In the genomic region with DNA sequence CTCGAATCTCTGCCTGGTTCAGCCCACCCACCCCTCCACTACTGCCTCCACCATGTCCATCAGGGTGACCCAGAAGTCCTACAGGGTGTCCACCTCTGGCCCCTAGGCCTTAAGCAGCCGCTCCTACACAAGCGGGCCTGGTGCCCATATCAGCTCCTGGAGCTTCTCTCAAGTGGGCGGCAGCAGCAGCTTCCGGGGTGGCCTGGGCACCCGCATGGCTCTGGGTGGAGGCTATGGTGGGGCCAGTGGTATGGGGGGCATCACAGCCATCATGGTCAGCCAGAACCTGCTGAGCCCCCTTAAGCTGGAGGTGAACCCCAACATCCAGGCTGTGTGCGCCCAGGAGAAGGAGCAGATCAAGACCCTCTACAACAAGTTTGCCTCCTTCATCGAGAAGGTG, we compare ENCODE assay signal across 30 cellular contexts. TPM values are rescaled to one million over a fixed set of nuclear protein-coding genes. Genes with fewer than 3 reads are reported as not detected.
"Had no signal": no experiment of that assay in that cellular context is flagged by ENCODE, and none has a peak within 500 bp of the region (broad histone marks: within the 10 kb centered on the region; RNA-seq: fewer than 3 reads in every experiment).

No MANE protein-coding gene starts in this region.

- H3K9ac ChIP-seq: neural progenitor cell, parathyroid adenoma had no signal

- H3K79me2 ChIP-seq: parathyroid adenoma had no signal

- H3K27me3 ChIP-seq: ovary, testis had no signal

- DNase-seq: naive thymus-derived CD8-positive, alpha-beta T cell; nephron progenitor cell; occipital lobe; ovary; posterior cingulate gyrus; psoas muscle; right lobe of liver; sigmoid colon; small intestine; stimulated activated CD4-positive, alpha-beta T cell treated with anti-CD3 and anti-CD28 coated beads, Interleukin-12 subunit alpha, Interleukin-12 subunit beta, amount 100 ng/mL, for 4 hours; stimulated activated CD4-positive, alpha-beta T cell treated with anti-CD3 and anti-CD28 coated beads, Interleukin-1b, Interleukin-23, amount 100 ng/mL, for 48 hours; stimulated activated CD4-positive, alpha-beta T cell treated with anti-CD3 and anti-CD28 coated beads, Interleukin-4, amount 100 ng/mL, for 1 hour; stimulated activated CD4-positive, alpha-beta T cell treated with anti-CD3 and anti-CD28 coated beads, Interleukin-4, amount 100 ng/mL, for 4 hours; stimulated activated CD8-positive, alpha-beta memory T cell treated with anti-CD3 and anti-CD28 coated beads, Interleukin-4, amount 100 ng/mL, for 48 hours; stimulated activated naive CD4-positive, alpha-beta T cell; stimulated activated naive CD8-positive, alpha-beta T cell treated with anti-CD3 and anti-CD28 coated beads, Interleukin-15, amount 100 ng/mL, for 72 hours; stimulated activated naive CD8-positive, alpha-beta T cell treated with anti-CD3 and anti-CD28 coated beads, Interleukin-15, Interleukin-2, amounts not matched to agents 100 U/mL and 50 U/mL, for 24 hours; substantia nigra; testis; tibial artery; transverse colon; upper lobe of right lung; uterus had no signal

- H3K4me2 ChIP-seq: neural progenitor cell had no signal

- H3K4me3 Mint-ChIP-seq: natural killer cell treated with Interleukin-12 subunit alpha and Interleukin-12 subunit beta and Interleukin-15 and Interleukin-18, amount 100 ng/mL, for 72 hours; nephron progenitor cell; neural progenitor cell; stimulated activated memory B cell treated with anti-CD40 and anti-IgM and Interleukin-4, amounts not matched to agents 10 μg/mL and 1 μg/mL and 100 μg/mL, for 72 hours; stimulated activated naive CD8-positive, alpha-beta T cell treated with anti-CD3 and anti-CD28 coated beads, Interleukin-15, amount 100 ng/mL, for 72 hours; type B pancreatic cell had no signal

- H3K27ac Mint-ChIP-seq: natural killer cell treated with Interleukin-12 subunit alpha and Interleukin-12 subunit beta and Interleukin-15 and Interleukin-18, amount 100 ng/mL, for 72 hours; nephron progenitor cell; neural progenitor cell; stimulated activated memory B cell treated with anti-CD40 and anti-IgM and Interleukin-4, amounts not matched to agents 10 μg/mL and 1 μg/mL and 100 μg/mL, for 72 hours; stimulated activated naive CD8-positive, alpha-beta T cell treated with anti-CD3 and anti-CD28 coated beads, Interleukin-15, amount 100 ng/mL, for 72 hours; type B pancreatic cell had no signal

- H3K4me1 ChIP-seq: parathyroid adenoma, psoas muscle, testis, upper lobe of right lung, uterus had no signal

- H3K9me3 Mint-ChIP-seq: naive thymus-derived CD8-positive, alpha-beta T cell; natural killer cell treated with Interleukin-12 subunit alpha and Interleukin-12 subunit beta and Interleukin-15 and Interleukin-18, amount 100 ng/mL, for 72 hours; nephron progenitor cell; neural progenitor cell; stimulated activated memory B cell treated with anti-CD40 and anti-IgM and Interleukin-4, amounts not matched to agents 10 μg/mL and 1 μg/mL and 100 μg/mL, for 72 hours; stimulated activated naive CD8-positive, alpha-beta T cell treated with anti-CD3 and anti-CD28 coated beads, Interleukin-15, amount 100 ng/mL, for 72 hours had no signal

- H3K4me1 Mint-ChIP-seq: stimulated activated memory B cell treated with anti-CD40 and anti-IgM and Interleukin-4, amounts not matched to agents 10 μg/mL and 1 μg/mL and 100 μg/mL, for 72 hours; stimulated activated naive CD8-positive, alpha-beta T cell treated with anti-CD3 and anti-CD28 coated beads, Interleukin-15, amount 100 ng/mL, for 72 hours had no signal

- ATAC-seq: naive thymus-derived CD8-positive, alpha-beta T cell; natural killer cell treated with Interleukin-12 subunit alpha and Interleukin-12 subunit beta and Interleukin-15 and Interleukin-18, amount 100 ng/mL, for 72 hours; psoas muscle; right cardiac atrium; right lobe of liver; stimulated activated memory B cell treated with anti-CD40 and anti-IgM and Interleukin-4, amounts not matched to agents 10 μg/mL and 1 μg/mL and 100 μg/mL, for 72 hours; stimulated activated naive CD8-positive, alpha-beta T cell treated with anti-CD3 and anti-CD28 coated beads, Interleukin-15, amount 100 ng/mL, for 72 hours; stimulated activated naive CD8-positive, alpha-beta T cell treated with anti-CD3 and anti-CD28 coated beads, Interleukin-15, Interleukin-2, amounts not matched to agents 100 U/mL and 50 U/mL, for 24 hours; upper lobe of right lung had no signal

- FAIRE-seq: small intestine had no signal

- H3K27ac ChIP-seq: neural progenitor cell, ovary, parathyroid adenoma, psoas muscle, right lobe of liver, sigmoid colon, suprapubic skin, testis, tibial artery, transverse colon, upper lobe of right lung, uterus had no signal

- H3K36me3 Mint-ChIP-seq: natural killer cell treated with Interleukin-12 subunit alpha and Interleukin-12 subunit beta and Interleukin-15 and Interleukin-18, amount 100 ng/mL, for 72 hours; neural progenitor cell; stimulated activated memory B cell treated with anti-CD40 and anti-IgM and Interleukin-4, amounts not matched to agents 10 μg/mL and 1 μg/mL and 100 μg/mL, for 72 hours; type B pancreatic cell had no signal

- H3K36me3 ChIP-seq: neural progenitor cell, ovary, right lobe of liver, sigmoid colon, suprapubic skin, tibial artery, transverse colon, upper lobe of right lung, uterus had no signal

- H3K9me3 ChIP-seq: ovary, psoas muscle, right lobe of liver, sigmoid colon, suprapubic skin, testis, tibial artery, transverse colon, upper lobe of right lung, uterus had no signal

- H3K4me3 ChIP-seq: neural progenitor cell, ovary, psoas muscle, right lobe of liver, sigmoid colon, suprapubic skin, testis, tibial artery, transverse colon, upper lobe of right lung, uterus had no signal

- H2AFZ ChIP-seq: neural progenitor cell, parathyroid adenoma had no signal

RNA-seq across cellular contexts. Expression of a gene that starts 3.0 kb away (rescaled TPM):
- polyA plus RNA-seq: naive thymus-derived CD8-positive, alpha-beta T cell had no signal
